In genomic region chr5:157542282-157542966, GRCh38 we compare ENCODE assay signal across 13 cellular contexts. TPM values are rescaled to one million over a fixed set of nuclear protein-coding genes. Genes with fewer than 3 reads are reported as not detected.
DNase-seq lines count a peak whose midpoint lies in the region; ATAC-seq and TF ChIP-seq lines count a peak whose summit lies in the region.
"Had no signal": no experiment of that assay in that cellular context is flagged by ENCODE, and none has a peak within 500 bp of the region (broad histone marks: within the 10 kb centered on the region; RNA-seq: fewer than 3 reads in every experiment).

No MANE protein-coding gene starts in this region.

- peaks cover 7 to 9% of the 10 kb centered on the region in 2 donors for H3K36me3 Mint-ChIP-seq in CD4-positive, alpha-beta memory T cell

- no peak for TF ChIP-seq CTCF in sigmoid colon (IDR thresholded peaks at IDR 0.05)

- intact Hi-C loops in CD4-positive, alpha-beta memory T cell (cut with micrococcal nuclease), result loop anchor here (5.0 to 10.0 kb wide), 4 partner anchors 110 to 388 kb away; partner anchors contain the start of gene LSM11
- intact Hi-C loops in sigmoid colon (cut with DNase I), result no loop called here

- H3K4me3 ChIP-seq in CD4-positive, alpha-beta memory T cell (ENCODE audit: low read length in 2 of 2), result no peak overlapping the region
- H3K4me3 ChIP-seq in esophagus (ENCODE audit: low read depth in 1 of 2, low read length in 2 of 2), result no peak overlapping the region
- H3K4me3 ChIP-seq in sigmoid colon, result no peak overlapping the region
- H3K4me3 ChIP-seq: body of pancreas, left lung had no signal

- peak overlapping the region; percentile 93 to 98 (median 97) for H3K27ac Mint-ChIP-seq in CD4-positive, alpha-beta memory T cell

- H3K27me3 ChIP-seq in CD4-positive, alpha-beta memory T cell (ENCODE audit: insufficient read depth, low read length), result no peaks in the 10 kb centered on the region
- H3K27me3 ChIP-seq in esophagus (ENCODE audit: control insufficient read depth in 1 of 2, insufficient read depth in 2 of 2, low read length in 2 of 2) (no peaks in the 10 kb centered on the region), sigmoid colon (no peaks in the 10 kb centered on the region)
- H3K27me3 ChIP-seq: body of pancreas, left lung had no signal

- H3K9me3 Mint-ChIP-seq in CD4-positive, alpha-beta memory T cell, result no peaks in the 10 kb centered on the region

- ATAC-seq in GM19328 (IDR thresholded peaks at IDR 0.05; ENCODE audit: unreplicated experiment), result no peak
- ATAC-seq: body of pancreas, left lung had no signal

- whole genome bisulfite sequencing in esophagus, 2 donors, result 84 to 92% methylated on average over 14 of the region's 14 CpGs
- WGBS in sigmoid colon, 2 donors, result 87 to 92% methylated on average over 14 of the region's 14 CpGs

- peaks cover 100% of the 10 kb centered on the region for H3K4me1 ChIP-seq in CD4-positive, alpha-beta memory T cell (ENCODE audit: insufficient read depth, low read length)
- H3K4me1 ChIP-seq in esophagus (ENCODE audit: control insufficient read depth in 2 of 2, insufficient read depth in 2 of 2, low read length in 1 of 2), result peaks cover 3 to 19% of the 10 kb centered on the region in 2 donors
- H3K4me1 ChIP-seq in sigmoid colon, result peaks cover 0 to 100% (median 94%) of the 10 kb centered on the region in 4 donors
- H3K4me1 ChIP-seq: body of pancreas had no signal

- H3K9me3 ChIP-seq in CD4-positive, alpha-beta memory T cell (ENCODE audit: control insufficient read depth in 1 of 2, low read length in 2 of 2), result no peaks in the 10 kb centered on the region
- no peaks in the 10 kb centered on the region for H3K9me3 ChIP-seq in KOPT-K1 (ENCODE audit: insufficient read depth, low read length, poor library complexity, severe bottlenecking)
- H3K9me3 ChIP-seq in esophagus (ENCODE audit: control insufficient read depth in 2 of 2, insufficient read depth in 1 of 2, low read depth in 1 of 2, low read length in 1 of 2), result no peaks in the 10 kb centered on the region
- no peaks in the 10 kb centered on the region for H3K9me3 ChIP-seq in sigmoid colon
- H3K9me3 ChIP-seq: body of pancreas, left lung had no signal

- TF ChIP-seq EP300 in sigmoid colon (IDR thresholded peaks at IDR 0.05), result no peak

- H3K27ac ChIP-seq in CD4-positive, alpha-beta memory T cell (ENCODE audit: low read depth, low read length), result peak overlapping the region; percentile 77
- H3K27ac ChIP-seq in KOPT-K1 (ENCODE audit: low read depth, low read length, poor library complexity, severe bottlenecking) (peak overlapping the region; percentile 99), esophagus (ENCODE audit: low read depth in 2 of 2, low read length in 1 of 2) (peak overlapping the region; percentile 11 to 64), sigmoid colon (peak overlapping the region; percentile 79 to 95 (median 86))

- H3K27me3 Mint-ChIP-seq in CD4-positive, alpha-beta memory T cell, result no peaks in the 10 kb centered on the region

- peaks cover 82 to 100% (median 92%) of the 10 kb centered on the region in 4 donors for H3K4me1 Mint-ChIP-seq in CD4-positive, alpha-beta memory T cell

- no peak for DNase-seq in CD4-positive, alpha-beta memory T cell
- DNase-seq in sigmoid colon, result no peak
- no peak for DNase-seq in amygdala (lab: John Stamatoyannopoulos, UW)
- DNase-seq in superior temporal gyrus (ENCODE audit: extremely low spot score), result no peak
- DNase-seq: activated CD4-positive, alpha-beta T cell treated with anti-CD3 and anti-CD28 coated beads for 4 hours; activated gamma-delta T cell treated with Interleukin-2 at 50 U/mL for 16 hours; body of pancreas; left lung; NCI-H1694 treated with DMSO at 0.1 percent for 48 hours; NCI-H510A had no signal

- POLR2A ChIA-PET in CD4-positive, alpha-beta memory T cell (lab: Charles Lee; ENCODE audit: partially characterized antibody), result interaction anchor here (0.8 to 9.2 kb wide), 21 partner anchors 8 to 400 kb away, joined by 3 to 220 read pairs (median 6); partner anchors contain the start of genes ADAM19, MED7 and SOX30

- peak overlapping the region in 6 of 8 donors; percentile 49 to 81 (median 78) for H3K4me3 Mint-ChIP-seq in CD4-positive, alpha-beta memory T cell

- H3K36me3 ChIP-seq in CD4-positive, alpha-beta memory T cell (ENCODE audit: insufficient read depth, low read length), result peaks cover under 1% of the 10 kb centered on the region
- H3K36me3 ChIP-seq in KOPT-K1 (ENCODE audit: insufficient read depth, low read length) (peaks cover 4% of the 10 kb centered on the region), esophagus (ENCODE audit: control insufficient read depth in 2 of 2, insufficient read depth in 2 of 2, low read length in 1 of 2) (no peaks in the 10 kb centered on the region), sigmoid colon (peaks cover 0 to 4% (median 0%) of the 10 kb centered on the region in 4 donors)
- H3K36me3 ChIP-seq: left lung had no signal

- no peak for TF ChIP-seq POLR2A in sigmoid colon (IDR thresholded peaks at IDR 0.05)

- CTCF ChIA-PET in CD4-positive, alpha-beta memory T cell (lab: Charles Lee; ENCODE audit: partially characterized antibody), result interaction anchor here (0.9 to 4.3 kb wide), 16 partner anchors 8 to 201 kb away, joined by 3 to 24 read pairs (median 4); partner anchors contain the start of gene LSM11

RNA-seq across cellular contexts. Expression of gene ADAM19, which starts 33.2 kb away (rescaled TPM):
- total RNA-seq in CD4-positive, alpha-beta memory T cell, result 10 to 100 TPM; 31.5 to 33.9 TPM
- polyA plus RNA-seq in CD4-positive, alpha-beta memory T cell, result 10 to 100 TPM in 1 of 2 donors, 1 to 10 TPM in 1; 1.9 to 24.4 TPM
- polyA plus RNA-seq in esophagus (1 to 10 TPM; 2.1 to 2.3 TPM), sigmoid colon (10 to 100 TPM in 1 of 3 donors, 1 to 10 TPM in 2; 1.2 to 16.3 (median 1.2) TPM)
- total RNA-seq in sigmoid colon, result 10 to 100 TPM; 18.8 to 53.2 (median 35.0) TPM

Comparison
In these comparisons a context has a peak if more than half of its experiments do, and no peak if none do; other contexts are left out.
1. H3K27ac ChIP-seq: peak in every context shown above with its lines; median percentile 99 in KOPT-K1; 86 in sigmoid colon; 77 in CD4-positive, alpha-beta memory T cell; 38 in esophagus.